In the genomic region with DNA sequence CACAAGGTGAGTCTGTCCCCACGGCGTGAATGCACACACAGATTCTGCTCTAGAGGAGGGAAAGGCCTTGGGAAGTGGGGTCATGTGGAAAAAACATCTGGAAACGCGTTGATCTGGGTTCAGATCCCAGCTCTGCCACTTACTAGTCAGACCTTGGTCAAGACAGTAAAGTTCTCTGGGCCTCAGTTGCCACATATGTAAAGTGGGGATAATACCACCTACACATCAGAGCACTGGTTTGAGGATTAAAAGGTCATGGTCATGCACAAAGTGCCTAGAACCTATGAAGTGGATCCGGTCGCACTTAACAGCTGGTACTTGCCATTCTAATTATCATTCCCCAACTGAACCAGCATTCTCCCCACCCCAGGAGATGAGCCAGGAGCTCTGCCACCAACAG, we compare ENCODE assay signal across 33 cellular contexts. TPM values are rescaled to one million over a fixed set of nuclear protein-coding genes. Genes with fewer than 3 reads are reported as not detected.
"Had no signal": no experiment of that assay in that cellular context is flagged by ENCODE, and none has a peak within 500 bp of the region (broad histone marks: within the 10 kb centered on the region; RNA-seq: fewer than 3 reads in every experiment).

No MANE protein-coding gene starts in this region.

- H3K9ac ChIP-seq: parathyroid adenoma had no signal

- H3K27ac ChIP-seq: colonic mucosa, epithelial cell of prostate, gastrocnemius medialis, neutrophil, parathyroid adenoma, stomach, testis, tibial artery, upper lobe of right lung, uterus had no signal

- H3K4me2 ChIP-seq: smooth muscle cell had no signal

- H3K4me1 ChIP-seq: gastrocnemius medialis had no signal

- DNase-seq: colonic mucosa; effector CD8-positive, alpha-beta T cell; endodermal cell; foreskin fibroblast; head of caudate nucleus; natural killer cell; stimulated activated CD4-positive, alpha-beta T cell treated with anti-CD3 and anti-CD28 coated beads, Interleukin-12 subunit alpha, Interleukin-12 subunit beta, amount 100 ng/mL, for 4 hours; stimulated activated CD4-positive, alpha-beta T cell treated with anti-CD3 and anti-CD28 coated beads, Interleukin-1b, Interleukin-23, amount 100 ng/mL, for 48 hours; stimulated activated CD4-positive, alpha-beta T cell treated with anti-CD3 and anti-CD28 coated beads, Interleukin-4, amount 100 ng/mL, for 1 hour; stimulated activated CD8-positive, alpha-beta memory T cell treated with anti-CD3 and anti-CD28 coated beads, Interleukin-4, amount 100 ng/mL, for 48 hours; stimulated activated naive CD4-positive, alpha-beta T cell treated with Interleukin-2 at 50 U/mL for 16 hours; stomach; substantia nigra; testis; tibial artery; upper lobe of right lung; uterus had no signal

- H3K36me3 ChIP-seq: colonic mucosa, gastrocnemius medialis, neutrophil, tibial artery, upper lobe of right lung, uterus had no signal

- H3K27me3 ChIP-seq: colonic mucosa, testis, upper lobe of right lung had no signal

- H3K4me3 ChIP-seq: colonic mucosa, gastrocnemius medialis, lung, smooth muscle cell, stomach, testis, tibial artery, upper lobe of right lung, uterus had no signal

- H3K9me3 Mint-ChIP-seq: dendritic cell treated with granulocyte-macrophage colony-stimulating factor and Interleukin-4, amounts not matched to agents 40 ng/mL and 50 ng/mL, for 4 days; endodermal cell; memory B cell; natural killer cell had no signal

- FAIRE-seq: kidney had no signal

- ATAC-seq: esophagus mucosa, gastrocnemius medialis, left lobe of liver, natural killer cell, sciatic nerve, upper lobe of right lung had no signal

- H3K9me3 ChIP-seq: colonic mucosa, gastrocnemius medialis, neutrophil, stomach, testis, tibial artery, upper lobe of right lung, uterus had no signal

- H3K36me3 Mint-ChIP-seq: memory B cell, natural killer cell had no signal

- H3K4me3 Mint-ChIP-seq: dendritic cell treated with granulocyte-macrophage colony-stimulating factor and Interleukin-4, amounts not matched to agents 40 ng/mL and 50 ng/mL, for 4 days; endodermal cell; memory B cell; natural killer cell had no signal

- H3K27ac Mint-ChIP-seq: dendritic cell treated with granulocyte-macrophage colony-stimulating factor and Interleukin-4, amounts not matched to agents 40 ng/mL and 50 ng/mL, for 4 days; memory B cell; natural killer cell; progenitor cell of endocrine pancreas had no signal

RNA-seq across cellular contexts. Expression of gene PLEKHG6, which starts 4.7 kb away (rescaled TPM):
- total RNA-seq: glomerular endothelial cell, mononuclear cell, natural killer cell had no signal
- polyA plus RNA-seq: neural cell had no signal
